Comparison of ENCODE assay signal across 8 cellular contexts in the genomic region with DNA sequence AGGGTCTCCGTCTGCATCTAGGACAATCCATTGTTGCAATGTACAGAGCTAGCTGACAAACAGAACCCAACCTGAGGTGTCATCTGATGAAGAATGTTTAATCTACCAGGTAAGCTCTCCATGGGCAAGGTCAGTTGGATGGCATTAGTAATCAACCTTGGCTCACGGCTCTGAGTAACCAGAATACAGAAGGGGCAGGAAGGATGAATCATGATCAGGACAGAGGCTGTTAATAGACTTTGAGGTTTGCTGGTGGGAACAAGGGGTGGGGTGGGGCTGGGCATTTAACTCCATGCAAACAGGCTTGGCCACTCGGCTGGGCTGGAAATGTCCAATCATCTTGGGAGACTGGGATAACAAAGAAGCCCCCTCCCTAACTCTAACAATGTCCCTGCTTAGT.
DNase-seq lines count a peak whose midpoint lies in the region; ATAC-seq and TF ChIP-seq lines count a peak whose summit lies in the region.

No MANE protein-coding gene starts in this region.

- ATAC-seq in GM21529 (IDR thresholded peaks at IDR 0.05; ENCODE audit: unreplicated experiment) = no peak

- H3K27ac ChIP-seq in Peyer's patch (peak overlapping the region in 2 of 4 donors; percentile 41 to 45), WERI-Rb-1 (no peak overlapping the region)

- TF ChIP-seq CTCF in Peyer's patch (IDR thresholded peaks at IDR 0.05) = no peak
- TF ChIP-seq CTCF in epithelial cell of proximal tubule (conservative IDR thresholded peaks at IDR 0.05; ENCODE audit: low read depth, low read length) = no peak
- no peak for TF ChIP-seq CTCF in WERI-Rb-1 (IDR thresholded peaks at IDR 0.05; ENCODE audit: low read depth, low read length)

- TF ChIP-seq POLR2A in Peyer's patch (IDR thresholded peaks at IDR 0.05) = no peak

- H3K27me3 ChIP-seq in Peyer's patch (no peaks in the 10 kb centered on the region), WERI-Rb-1 (ENCODE audit: insufficient read depth, low read depth, severe bottlenecking) (no peaks in the 10 kb centered on the region)

- no peaks in the 10 kb centered on the region for H3K9me3 Mint-ChIP-seq in T-helper 2 cell treated with Interferon-gamma antibody and Interleukin-4, amounts not matched to agents 5 μg/mL and 100 μg/mL, for 36 hours

- H3K4me1 ChIP-seq in Peyer's patch = peaks cover 0 to 54% (median 3%) of the 10 kb centered on the region in 4 donors

- H3K27me3 Mint-ChIP-seq in T-helper 2 cell treated with Interferon-gamma antibody and Interleukin-4, amounts not matched to agents 5 μg/mL and 100 μg/mL, for 36 hours (ENCODE audit: low read depth) = no peaks in the 10 kb centered on the region

- H3K4me1 Mint-ChIP-seq in T-helper 2 cell treated with Interferon-gamma antibody and Interleukin-4, amounts not matched to agents 5 μg/mL and 100 μg/mL, for 36 hours (ENCODE audit: low read depth) = peaks cover 35% of the 10 kb centered on the region

- H3K4me3 ChIP-seq in Peyer's patch (no peak overlapping the region), epithelial cell of proximal tubule (ENCODE audit: low read depth, low read length) (no peak overlapping the region), WERI-Rb-1 (ENCODE audit: low read depth, low read length) (no peak overlapping the region)

- H3K36me3 ChIP-seq in Peyer's patch = no peaks in the 10 kb centered on the region
- H3K36me3 ChIP-seq in WERI-Rb-1 = peaks cover 5% of the 10 kb centered on the region; the same call in 1 of the 2 replicates

- H3K4me3 Mint-ChIP-seq in T-helper 2 cell treated with Interferon-gamma antibody and Interleukin-4, amounts not matched to agents 5 μg/mL and 100 μg/mL, for 36 hours = peak overlapping the region; percentile 10

- H3K9me3 ChIP-seq in Peyer's patch (no peaks in the 10 kb centered on the region), WERI-Rb-1 (ENCODE audit: severe bottlenecking) (no peaks in the 10 kb centered on the region)

- peak overlapping the region; percentile 12 for H3K27ac Mint-ChIP-seq in T-helper 2 cell treated with Interferon-gamma antibody and Interleukin-4, amounts not matched to agents 5 μg/mL and 100 μg/mL, for 36 hours

- DNase-seq in T-helper 2 cell treated with Interferon-gamma antibody and Interleukin-4, amounts not matched to agents 5 μg/mL and 100 μg/mL, for 36 hours (ENCODE audit: low spot score) = no peak
- DNase-seq in T-helper 2 cell (no peak), Peyer's patch (peak in 2 of 3 donors; percentile 62 to 70), epithelial cell of proximal tubule (ENCODE audit: low read depth) (peak; percentile 76), renal cortical epithelial cell (ENCODE audit: low read depth) (peak; percentile 96), WERI-Rb-1 (no peak), SIG-M5 treated with dmso at 0.1 percent for 504 hours (lab: John Stamatoyannopoulos, UW; ENCODE audit: unreplicated experiment) (no peak)

- peaks cover 26% of the 10 kb centered on the region for H3K36me3 Mint-ChIP-seq in T-helper 2 cell treated with Interferon-gamma antibody and Interleukin-4, amounts not matched to agents 5 μg/mL and 100 μg/mL, for 36 hours (ENCODE audit: low read depth)

Comparison
In these comparisons a context has a peak if more than half of its experiments do, and no peak if none do; other contexts are left out.
1. DNase-seq: peak in Peyer's patch (2 of 3), epithelial cell of proximal tubule (single experiment) and renal cortical epithelial cell (single experiment); none in T-helper 2 cell treated with Interferon-gamma antibody and Interleukin-4, amounts not matched to agents 5 μg/mL and 100 μg/mL, for 36 hours (single experiment), T-helper 2 cell (0 of 5), WERI-Rb-1 (single experiment) and SIG-M5 treated with dmso at 0.1 percent for 504 hours (single experiment).